In genomic region chr19:52570005-52570861, GRCh38 we compare ENCODE assay signal across 8 cellular contexts. TPM values are rescaled to one million over a fixed set of nuclear protein-coding genes. Genes with fewer than 3 reads are reported as not detected.
DNase-seq lines count a peak whose midpoint lies in the region; ATAC-seq and FAIRE-seq lines count a peak whose summit lies in the region.

ZNF701 (plus strand) TSS chr19:52570287; CDS start chr19:52574148, 3,861 bp downstream.

- H3K79me1 ChIP-seq in neuronal stem cell (ENCODE audit: low read depth, low read length) = peaks cover 5% of the 10 kb centered on the region

- H3K4me3 ChIP-seq in neuronal stem cell (ENCODE audit: low read length in 2 of 2) (peak within 1 kb of the TSS; percentile 84 to 95), subcutaneous abdominal adipose tissue (ENCODE audit: low read depth in 1 of 5, low read length in 5 of 5) (peak within 1 kb of the TSS; percentile 99 to 100 (median 99))

- H3K4ac ChIP-seq in neuronal stem cell (ENCODE audit: low read length) = no peak within 1 kb of the TSS

- peaks cover 6 to 35% of the 10 kb centered on the region in 2 donors for H3K36me3 ChIP-seq in neuronal stem cell (replicated peaks in 1 of 2; ENCODE audit: control insufficient read depth in 2 of 2, insufficient read depth in 2 of 2, low read length in 2 of 2)
- H3K36me3 ChIP-seq in subcutaneous abdominal adipose tissue (ENCODE audit: control insufficient read depth in 5 of 5, insufficient read depth in 5 of 5, low read length in 5 of 5) = peaks cover 3 to 28% (median 13%) of the 10 kb centered on the region in 5 donors

- H3K9ac ChIP-seq in neuronal stem cell (ENCODE audit: low read depth, low read length, poor library complexity) (peak within 1 kb of the TSS; percentile 90), subcutaneous abdominal adipose tissue (ENCODE audit: low read length in 5 of 5) (peak within 1 kb of the TSS; percentile 73 to 90 (median 84))

- DNase-seq in COLO829 (ENCODE audit: low spot score) = peak; percentile 85
- DNase-seq in HuH-7.5 (ENCODE audit: low spot score) = peak; percentile 13
- peak; percentile 67 for DNase-seq in SHP77 (lab: John Stamatoyannopoulos, UW)
- peak; percentile 95 for DNase-seq in activated naive CD4-positive, alpha-beta T cell treated with Interleukin-2 at 50 U/mL for 16 hours
- peak; percentile 80 to 92 for DNase-seq in frontal cortex (ENCODE audit: low spot score in 2 of 2)
- DNase-seq in neuronal stem cell (ENCODE audit: low spot score) = peak; percentile 92

- no CpG with 5 or more reads among the region's 57 CpGs for WGBS in neuronal stem cell (ENCODE audit: extremely low coverage in 2 of 2, insufficient read length in 2 of 2, insufficient replicate concordance in 1 of 2), 2 donors

- peak within 1 kb of the TSS; percentile 96 for H3K4me2 ChIP-seq in neuronal stem cell (ENCODE audit: insufficient read depth, low read length, poor library complexity, severe bottlenecking)

- peak within 1 kb of the TSS; percentile 88 for H2AFZ ChIP-seq in neuronal stem cell (ENCODE audit: low read length)

- peak within 1 kb of the TSS; percentile 80 for H3K23ac ChIP-seq in neuronal stem cell (ENCODE audit: low read depth, low read length, poor library complexity)

- peak within 1 kb of the TSS; percentile 95 for H3K27ac ChIP-seq in neuronal stem cell (replicated peaks; ENCODE audit: low read length)
- H3K27ac ChIP-seq in subcutaneous abdominal adipose tissue (ENCODE audit: low read depth, low read length) = peak within 1 kb of the TSS; percentile 77

- H3K4me1 ChIP-seq in neuronal stem cell (ENCODE audit: control insufficient read depth in 2 of 2, insufficient read depth in 1 of 2, low read depth in 1 of 2, low read length in 2 of 2) = peaks cover 0 to 2% of the 10 kb centered on the region in 2 donors
- peaks cover 1 to 17% (median 16%) of the 10 kb centered on the region in 5 donors for H3K4me1 ChIP-seq in subcutaneous abdominal adipose tissue (ENCODE audit: control insufficient read depth in 5 of 5, insufficient read depth in 5 of 5, low read length in 5 of 5)

- no peak for FAIRE-seq in frontal cortex (lab: Jason Lieb, UNC)

- H3K14ac ChIP-seq in neuronal stem cell (ENCODE audit: low read length) = peak within 1 kb of the TSS; percentile 40

- no peak within 1 kb of the TSS for H2BK5ac ChIP-seq in neuronal stem cell (ENCODE audit: low read length)

- H3K9me3 ChIP-seq in neuronal stem cell (replicated peaks in 1 of 2; ENCODE audit: control insufficient read depth in 2 of 2, insufficient read depth in 1 of 2, low read depth in 1 of 2, low read length in 2 of 2) = peaks cover 0 to 12% of the 10 kb centered on the region in 2 donors
- H3K9me3 ChIP-seq in subcutaneous abdominal adipose tissue (ENCODE audit: control insufficient read depth in 5 of 5, low read length in 5 of 5) = peaks cover 0 to 5% (median 0%) of the 10 kb centered on the region in 5 donors

- peak; percentile 91 for ATAC-seq in GM21390 (IDR thresholded peaks at IDR 0.05; ENCODE audit: unreplicated experiment)

- no peak within 1 kb of the TSS for H2BK120ac ChIP-seq in neuronal stem cell (ENCODE audit: low read depth, low read length)

- no peak within 1 kb of the TSS for H2BK12ac ChIP-seq in neuronal stem cell (ENCODE audit: low read length)

- H3K18ac ChIP-seq in neuronal stem cell (ENCODE audit: low read length) = peak within 1 kb of the TSS; percentile 89

- H2AK5ac ChIP-seq in neuronal stem cell (ENCODE audit: low read depth, low read length) = no peak within 1 kb of the TSS

- no peak within 1 kb of the TSS for H4K91ac ChIP-seq in neuronal stem cell (ENCODE audit: low read depth, low read length, poor library complexity)

- H4K8ac ChIP-seq in neuronal stem cell (ENCODE audit: low read depth, low read length) = no peak within 1 kb of the TSS

- no peak within 1 kb of the TSS for H2BK15ac ChIP-seq in neuronal stem cell (ENCODE audit: low read length)

- H3K27me3 ChIP-seq in neuronal stem cell (ENCODE audit: control insufficient read depth in 3 of 3, insufficient read depth in 3 of 3, low read depth in 1 of 3, low read length in 3 of 3) = no peaks in the 10 kb centered on the region
- no peaks in the 10 kb centered on the region for H3K27me3 ChIP-seq in subcutaneous abdominal adipose tissue (ENCODE audit: control insufficient read depth in 5 of 5, insufficient read depth in 4 of 5, low read length in 5 of 5)

RNA-seq across cellular contexts. Expression of gene ZNF701, which starts in this region (rescaled TPM):
- 22.4 TPM for total RNA-seq in frontal cortex
- polyA plus RNA-seq in neuronal stem cell (2013, experiment 1 of 2) = 5.6 TPM
- 5.8 TPM for polyA plus RNA-seq in neuronal stem cell (2013, experiment 2 of 2)

Comparison
In these comparisons a context has a peak if more than half of its experiments do, and no peak if none do; other contexts are left out.
1. Peak in every context shown above with its lines: DNase-seq, ATAC-seq, H3K4me3 ChIP-seq and H3K27ac ChIP-seq.
2. DNase-seq: peak in every context shown above with its lines; median percentile 95 in activated naive CD4-positive, alpha-beta T cell treated with Interleukin-2 at 50 U/mL for 16 hours; 92 in neuronal stem cell; 86 in frontal cortex; 85 in COLO829; 67 in SHP77; 13 in HuH-7.5.